ENCODE assay signal across 21 cellular contexts in genomic region chr1:221254813-221255212, GRCh38.
A peak's percentile ranks its signal among the peaks of the same experiment; 100 is the strongest.
DNase-seq lines count a peak whose midpoint lies in the region; ATAC-seq, FAIRE-seq and TF ChIP-seq lines count a peak whose summit lies in the region.
"Had no signal": no experiment of that assay in that cellular context is flagged by ENCODE, and none has a peak within 500 bp of the region (broad histone marks: within the 10 kb centered on the region; RNA-seq: fewer than 3 reads in every experiment).

No MANE protein-coding gene starts in this region.

- TF ChIP-seq CTCF in HepG2 (CRISPR knock-in tag; IDR thresholded peaks at IDR 0.05) (no peak), right lobe of liver (IDR thresholded peaks at IDR 0.05) (no peak), HEK293 (tag by site-specific recombination; IDR thresholded peaks at IDR 0.05) (no peak), K562 (IDR thresholded peaks at IDR 0.05 in 2 of 3, conservative IDR thresholded peaks at IDR 0.05 in 1 of 3; ENCODE audit: insufficient read depth in 2 of 3, low read depth in 1 of 3, low read length in 3 of 3) (no peak), breast epithelium (IDR thresholded peaks at IDR 0.05) (no peak)

- CTCF ChIA-PET in HepG2 (lab: Yijun Ruan, JAX; ENCODE audit: low intra/inter-chr PET ratio, low total read pairs): no interaction called here
- CTCF ChIA-PET in HEK293 (lab: Yijun Ruan, JAX): no interaction called here
- CTCF ChIA-PET in K562 (lab: Yijun Ruan, JAX; ENCODE audit: low intra/inter-chr PET ratio): no interaction called here

- H3K27me3 ChIP-seq in HepG2 (ENCODE audit: control insufficient read depth in 1 of 2, insufficient read depth in 2 of 2, low read length in 2 of 2) (no peaks in the 10 kb centered on the region), right lobe of liver (no peaks in the 10 kb centered on the region), K562 (ENCODE audit: control insufficient read depth in 2 of 2, insufficient read depth in 2 of 2, low read length in 2 of 2) (no peaks in the 10 kb centered on the region), breast epithelium (no peaks in the 10 kb centered on the region)
- H3K27me3 ChIP-seq: BE2C, BLaER1 had no signal

- no peaks in the 10 kb centered on the region for H3K9me1 ChIP-seq in K562 (ENCODE audit: control insufficient read depth, insufficient read depth, low read length)

- H2AFZ ChIP-seq in HepG2 (ENCODE audit: low read length) (no peak overlapping the region), K562 (ENCODE audit: low read depth, low read length) (no peak overlapping the region)

- H3K36me3 ChIP-seq in HepG2 (replicated peaks in 1 of 2; ENCODE audit: control insufficient read depth in 1 of 2, insufficient read depth in 2 of 2, low read length in 2 of 2): no peaks in the 10 kb centered on the region
- H3K36me3 ChIP-seq in right lobe of liver: no peaks in the 10 kb centered on the region
- no peaks in the 10 kb centered on the region for H3K36me3 ChIP-seq in HEK293 (ENCODE audit: control insufficient read depth in 2 of 2, insufficient read depth in 1 of 2, low read length in 2 of 2)
- H3K36me3 ChIP-seq in K562 (ENCODE audit: control insufficient read depth, insufficient read depth, low read length): no peaks in the 10 kb centered on the region
- H3K36me3 ChIP-seq in breast epithelium: no peaks in the 10 kb centered on the region
- H3K36me3 ChIP-seq: BE2C, BLaER1 had no signal

- FAIRE-seq in HepG2 (lab: Jason Lieb, UNC) (no peak), K562 (lab: Jason Lieb, UNC) (no peak)
- FAIRE-seq: G401.6, GM12891, GM19239 had no signal

- DNase-seq in HepG2 (ENCODE audit: low spot score) (no peak), right lobe of liver (no peak), K562 (ENCODE audit: extremely low read depth in 1 of 4, low spot score in 3 of 4) (no peak), breast epithelium (ENCODE audit: low spot score in 2 of 2) (no peak)
- DNase-seq: ACHN; BE2C; C1 segment of cervical spinal cord; CD4-positive, alpha-beta memory T cell; CD4-positive, CD25-positive, alpha-beta regulatory T cell; CD8-positive, alpha-beta memory T cell; COR-L47; DMS79 treated with DMSO at 0.1 percent for 48 hours; GF-D8 had no signal

- no peaks in the 10 kb centered on the region; the same call in 1 of the 2 replicates for H3K9me3 ChIP-seq in HepG2 (ENCODE audit: low read length)
- no peaks in the 10 kb centered on the region for H3K9me3 ChIP-seq in right lobe of liver
- H3K9me3 ChIP-seq in HEK293 (ENCODE audit: control insufficient read depth, insufficient read depth, low read depth, low read length): no peaks in the 10 kb centered on the region
- no peaks in the 10 kb centered on the region; the same call in 1 of the 2 replicates for H3K9me3 ChIP-seq in K562 (replicated peaks; ENCODE audit: control insufficient read depth, insufficient read depth, low read depth, low read length)
- H3K9me3 ChIP-seq in breast epithelium: peaks cover 0 to 3% of the 10 kb centered on the region in 2 donors
- H3K9me3 ChIP-seq: BE2C had no signal

- H3K4me1 ChIP-seq in HepG2 (ENCODE audit: insufficient read depth, low read length) (no peaks in the 10 kb centered on the region), right lobe of liver (no peaks in the 10 kb centered on the region), HEK293 (ENCODE audit: control insufficient read depth, insufficient read depth, low read length) (no peaks in the 10 kb centered on the region), K562 (replicated peaks in 1 of 2; ENCODE audit: control insufficient read depth in 2 of 2, insufficient read depth in 2 of 2, low read length in 2 of 2) (no peaks in the 10 kb centered on the region), breast epithelium (no peaks in the 10 kb centered on the region)
- H3K4me1 ChIP-seq: BE2C, BLaER1 had no signal

- no TSS peak for BruUV-seq in HepG2 (replicated peaks; lab: Mats Ljungman, UMichigan)
- no TSS peak for BruUV-seq in K562 (replicated peaks; lab: Mats Ljungman, UMichigan)

- H3K9ac ChIP-seq in HepG2 (ENCODE audit: insufficient read depth, low read depth, low read length) (no peak overlapping the region), K562 (ENCODE audit: insufficient read depth in 1 of 2, low read depth in 2 of 2, low read length in 2 of 2) (no peak overlapping the region)
- H3K9ac ChIP-seq: BLaER1 had no signal

- H3K4me3 ChIP-seq in HepG2 (replicated peaks in 1 of 3; ENCODE audit: insufficient read depth in 1 of 3, low read depth in 2 of 3, low read length in 3 of 3): no peak overlapping the region
- H3K4me3 ChIP-seq in right lobe of liver: no peak overlapping the region
- H3K4me3 ChIP-seq in HEK293 (ENCODE audit: low read depth, low read length): no peak overlapping the region
- H3K4me3 ChIP-seq in K562: no peak overlapping the region
- H3K4me3 ChIP-seq in breast epithelium: no peak overlapping the region
- H3K4me3 ChIP-seq: BLaER1 had no signal

- TF ChIP-seq RAD21 in HepG2 (CRISPR knock-in tag; IDR thresholded peaks at IDR 0.05): no peak
- no peak for TF ChIP-seq RAD21 in K562 (CRISPR knock-in tag; conservative IDR thresholded peaks at IDR 0.05 in 1 of 2, IDR thresholded peaks at IDR 0.05 in 1 of 2)

- no peak for ATAC-seq in HepG2
- ATAC-seq in right lobe of liver: no peak
- no peak for ATAC-seq in K562
- no peak for ATAC-seq in HG03108 (IDR thresholded peaks at IDR 0.05; ENCODE audit: unreplicated experiment)
- ATAC-seq in HG02840 (IDR thresholded peaks at IDR 0.05; ENCODE audit: low FRiP score, unreplicated experiment): no peak

- TF ChIP-seq POLR2A in HepG2 (IDR thresholded peaks at IDR 0.05; ENCODE audit: insufficient read depth in 1 of 2, low read depth in 2 of 2, low read length in 2 of 2) (no peak), right lobe of liver (IDR thresholded peaks at IDR 0.05) (no peak), K562 (conservative IDR thresholded peaks at IDR 0.05) (no peak), breast epithelium (IDR thresholded peaks at IDR 0.05) (no peak)

- H3K4me2 ChIP-seq in HepG2 (ENCODE audit: low read depth, low read length): no peak overlapping the region
- no peak overlapping the region for H3K4me2 ChIP-seq in K562 (ENCODE audit: insufficient read depth, low read length)
- H3K4me2 ChIP-seq: BLaER1 had no signal

- intact Hi-C loops in HepG2 (cut with micrococcal nuclease; ENCODE audit: unreplicated experiment): no loop called here
- intact Hi-C loops in right lobe of liver (cut with DNase I): no loop called here
- intact Hi-C loops in K562 (cut with micrococcal nuclease): no loop called here
- intact Hi-C loops in breast epithelium (cut with DNase I; ENCODE audit: low total_unique reads): no loop called here

- H3K79me2 ChIP-seq in HepG2 (ENCODE audit: insufficient read depth, low read length) (no peaks in the 10 kb centered on the region), K562 (ENCODE audit: control insufficient read depth, insufficient read depth, low read length) (no peaks in the 10 kb centered on the region)

- no peaks in the 10 kb centered on the region for H4K20me1 ChIP-seq in HepG2 (ENCODE audit: insufficient read depth, low read length)
- no peaks in the 10 kb centered on the region for H4K20me1 ChIP-seq in K562 (replicated peaks; ENCODE audit: control insufficient read depth, insufficient read depth, low read length)
- H4K20me1 ChIP-seq: BLaER1 had no signal

- POLR2A ChIA-PET in HepG2 (lab: Yijun Ruan, JAX): no interaction called here
- POLR2A ChIA-PET in HEK293 (lab: Yijun Ruan, JAX): no interaction called here
- POLR2A ChIA-PET in K562 (lab: Yijun Ruan, JAX): no interaction called here

- H3K27ac ChIP-seq in HepG2 (ENCODE audit: extremely low read length, insufficient read depth, low read length): no peak overlapping the region
- no peak overlapping the region for H3K27ac ChIP-seq in right lobe of liver
- no peak overlapping the region for H3K27ac ChIP-seq in HEK293 (ENCODE audit: extremely low read depth, low read depth, low read length)
- no peak overlapping the region for H3K27ac ChIP-seq in K562 (ENCODE audit: extremely low read depth, low read depth, low read length)
- H3K27ac ChIP-seq in breast epithelium: no peak overlapping the region
- H3K27ac ChIP-seq: 22Rv1, BLaER1 had no signal

- no peak for TF ChIP-seq EP300 in HepG2 (IDR thresholded peaks at IDR 0.05; ENCODE audit: low read depth in 2 of 2, low read length in 2 of 2)
- TF ChIP-seq EP300 in HepG2 (CRISPR knock-in tag; IDR thresholded peaks at IDR 0.05; ENCODE audit: borderline replicate concordance): no peak
- TF ChIP-seq EP300 in K562 (IDR thresholded peaks at IDR 0.05; ENCODE audit: low read length): no peak

- in situ Hi-C loops in HepG2 (cut with HindIII; ENCODE audit: extremely low pct_ligation_motif_present, low pct_unique_long_range_greater_than_20kb) (no loop called here), K562 (cut with MboI) (no loop called here)

TF ChIP-seq in HepG2, 621 proteins besides CTCF, POLR2A, EP300 and RAD21 (continues in another document):
- TF ChIP-seq MAFK (conservative IDR thresholded peaks at IDR 0.05 in 1 of 2, IDR thresholded peaks at IDR 0.05 in 1 of 2; ENCODE audit: low read length in 2 of 2) (peak; percentile 80 to 96), MAFF (IDR thresholded peaks at IDR 0.05; ENCODE audit: low read depth, low read length) (peak; percentile 92)

TF ChIP-seq in HEK293, 187 proteins besides CTCF, POLR2A, EP300 and RAD21:
- no peak for TF ChIP-seq RBAK (tag by site-specific recombination; IDR thresholded peaks at IDR 0.05)
- 0 out of 2 replicates have a peak, but pooled peaks have one; percentile 18 for TF ChIP-seq ZNF146 (tag by site-specific recombination; IDR thresholded peaks at IDR 0.05)
TF ChIP-seq in HEK293: peak in this region for 1.

TF ChIP-seq in K562, 482 proteins besides CTCF, POLR2A, EP300 and RAD21 (continues in another document):
- TF ChIP-seq U2AF1 (optimal IDR thresholded peaks at IDR 0.05; ENCODE audit: low read depth, low read length) (no peak), ZNF316 (IDR thresholded peaks at IDR 0.05) (peak; percentile 83), NFE2L1 (tag; IDR thresholded peaks at IDR 0.05; ENCODE audit: borderline replicate concordance, low read depth) (peak; percentile 51; the same call in 1 of the 2 replicates), CSDE1 (IDR thresholded peaks at IDR 0.05) (no peak), NFE2 (IDR thresholded peaks at IDR 0.05; ENCODE audit: low read depth) (peak; percentile 17; the same call in 1 of the 2 replicates), C11orf30 (IDR thresholded peaks at IDR 0.05; ENCODE audit: low read depth) (peak; percentile 70), MCM2 (IDR thresholded peaks at IDR 0.05; ENCODE audit: low read depth) (no peak), JUND (IDR thresholded peaks at IDR 0.05; ENCODE audit: borderline replicate concordance, low read depth, low read length) (no peak), JUND (tag; IDR thresholded peaks at IDR 0.05; ENCODE audit: borderline replicate concordance, low read depth, low read length) (no peak), ZNF124 (CRISPR knock-in tag; IDR thresholded peaks at IDR 0.05) (no peak), ZNF707 (CRISPR knock-in tag; conservative IDR thresholded peaks at IDR 0.05) (no peak), TAF1 (IDR thresholded peaks at IDR 0.05; ENCODE audit: control insufficient read depth, extremely low read depth, insufficient read depth, low read length, severe bottlenecking) (no peak), ZNF212 (CRISPR knock-in tag; IDR thresholded peaks at IDR 0.05) (no peak), MAFG (tag; conservative IDR thresholded peaks at IDR 0.05) (peak; percentile 81), MAFK (IDR thresholded peaks at IDR 0.05; ENCODE audit: low read length) (peak; percentile 81)

Comparison
In these comparisons a context has a peak if more than half of its experiments do, and no peak if none do; other contexts are left out.
1. Of the 241 proteins assayed by ChIP-seq in both HepG2 and K562: peak only in HepG2: none; only in K562: MAFG, NFE2 and NFE2L1; in both: MAFF and MAFK; in neither: 236.